ENCODE assay signal across 15 cellular contexts in genomic region chr1:159892944-159893343, GRCh38. TPM values are rescaled to one million over a fixed set of nuclear protein-coding genes. Genes with fewer than 3 reads are reported as not detected.
DNase-seq lines count a peak whose midpoint lies in the region; ATAC-seq and TF ChIP-seq lines count a peak whose summit lies in the region.
"Had no signal": no experiment of that assay in that cellular context is flagged by ENCODE, and none has a peak within 500 bp of the region (broad histone marks: within the 10 kb centered on the region; RNA-seq: fewer than 3 reads in every experiment).

No MANE protein-coding gene starts in this region.

- H3K4me2 ChIP-seq in HCT116 (ENCODE audit: low read length) = no peak overlapping the region

- ATAC-seq in HCT116 = no peak
- no peak for ATAC-seq in Right ventricle myocardium inferior
- ATAC-seq: stimulated activated naive CD8-positive, alpha-beta T cell treated with anti-CD3 and anti-CD28 coated beads, Interleukin-15, Interleukin-2, amounts not matched to agents 100 U/mL and 50 U/mL, for 24 hours had no signal

- H3K9me3 ChIP-seq in HCT116 (ENCODE audit: control insufficient read depth in 1 of 2, insufficient read depth in 1 of 2, low read depth in 1 of 2, low read length in 2 of 2) = no peaks in the 10 kb centered on the region
- H3K9me3 ChIP-seq: HAP-1 had no signal

- H3K4me3 ChIP-seq in HCT116 (replicated peaks in 1 of 2; ENCODE audit: low read depth in 1 of 2, low read length in 2 of 2) = no peak overlapping the region
- H3K4me3 ChIP-seq: HAP-1 had no signal

- no peaks in the 10 kb centered on the region for H3K36me3 ChIP-seq in HCT116 (ENCODE audit: control insufficient read depth in 1 of 2, insufficient read depth in 2 of 2, low read length in 2 of 2)
- H3K36me3 ChIP-seq: HAP-1 had no signal

- H3K4me1 ChIP-seq in HCT116 (ENCODE audit: control insufficient read depth in 1 of 2, insufficient read depth in 2 of 2, low read length in 2 of 2) = peaks cover 11 to 23% of the 10 kb centered on the region in 2 experiments; a peak in 3 of 4 replicates
- H3K4me1 ChIP-seq: HAP-1 had no signal

- H4K20me1 ChIP-seq in HCT116 (ENCODE audit: insufficient read depth) = no peaks in the 10 kb centered on the region

- no peaks in the 10 kb centered on the region for H3K79me2 ChIP-seq in HCT116 (ENCODE audit: insufficient read depth, low read length)

- no peak overlapping the region for H2AFZ ChIP-seq in HCT116 (ENCODE audit: low read depth, low read length, poor library complexity, severe bottlenecking)

- TF ChIP-seq RAD21 in HCT116 (IDR thresholded peaks at IDR 0.05; ENCODE audit: low read depth) = peak; percentile 52

- TF ChIP-seq CTCF in HCT116 (IDR thresholded peaks at IDR 0.05 in 2 of 3, conservative IDR thresholded peaks at IDR 0.05 in 1 of 3; ENCODE audit: borderline replicate concordance in 1 of 3, insufficient read depth in 1 of 3, low read depth in 2 of 3, low read length in 2 of 3) = peak in 1 of 3 experiments; percentile 29; a peak in 1 of 6 replicates

- TF ChIP-seq POLR2A in HCT116 (IDR thresholded peaks at IDR 0.05; ENCODE audit: borderline replicate concordance, extremely low read depth, insufficient read depth, insufficient read length) = no peak

- BruUV-seq in HCT116 (replicated peaks; lab: Mats Ljungman, UMichigan) = no TSS peak

- DNase-seq in NCI-H345 (lab: John Stamatoyannopoulos, UW) = peak; percentile 10
- no peak for DNase-seq in NCI-H345 treated with DMSO at 0.1 percent for 48 hours (lab: John Stamatoyannopoulos, UW; ENCODE audit: unreplicated experiment)
- no peak for DNase-seq in HCT116 (ENCODE audit: low read depth, low spot score)
- DNase-seq in UCSD-AML1 (lab: John Stamatoyannopoulos, UW; ENCODE audit: unreplicated experiment) = peak; percentile 32
- peak; percentile 41 for DNase-seq in kidney tubule cell (ENCODE audit: low spot score)
- no peak for DNase-seq in caudate nucleus (lab: John Stamatoyannopoulos, UW)
- DNase-seq in posterior cingulate gyrus = no peak
- DNase-seq in Right ventricle myocardium inferior (ENCODE audit: missing footprints) = no peak
- DNase-seq: NCI-H187; stimulated activated CD4-positive, alpha-beta T cell treated with anti-CD3 and anti-CD28 coated beads, Interleukin-4, amount 100 ng/mL, for 24 hours; stimulated activated naive CD8-positive, alpha-beta T cell treated with anti-CD3 and anti-CD28 coated beads, Interleukin-15, Interleukin-2, amounts not matched to agents 100 U/mL and 50 U/mL, for 24 hours had no signal

- H3K27ac ChIP-seq in HCT116 (ENCODE audit: low read depth, low read length) = no peak overlapping the region
- H3K27ac ChIP-seq in caudate nucleus (ENCODE audit: low read depth, low read length) = no peak overlapping the region

- RAD21 ChIA-PET in HCT116 (lab: Charles Lee; ENCODE audit: low non-redundant PET in 1 of 2, low total read pairs in 2 of 2, uncharacterized antibody in 2 of 2, unreplicated experiment in 2 of 2) = interaction anchor here (0.8 to 4.5 kb wide), 7 partner anchors 32 to 115 kb away, joined by 3 to 38 read pairs (median 8); partner anchors contain the start of gene DUSP23 (in 2 of the 2)

- intact Hi-C loops in HCT116 (cut with micrococcal nuclease) (loop anchor here (10.0 kb wide), 2 partner anchors 468 to 758 kb away; no protein-coding TSS in a partner anchor), posterior cingulate gyrus (cut with DNase I) (loop anchor here (5.0 kb wide), 1 partner anchor 681 kb away; no protein-coding TSS in a partner anchor), Right ventricle myocardium inferior (cut with DNase I) (loop anchor here (5.0 kb wide), 1 partner anchor 34 kb away; the partner anchor contains the start of gene TAGLN2)

- H3K9ac ChIP-seq in HCT116 (ENCODE audit: low read length) = no peak overlapping the region

- no peaks in the 10 kb centered on the region; the same call in 1 of the 2 replicates for H3K27me3 ChIP-seq in HCT116 (ENCODE audit: insufficient read depth, low read length)

- POLR2A ChIA-PET in HCT116 (lab: Charles Lee) = interaction anchor here (0.9 to 4.5 kb wide), 3 partner anchors 95 to 114 kb away, joined by 3 to 35 read pairs (median 6); partner anchors contain the start of gene DUSP23

- no peaks in the 10 kb centered on the region for H3K9me2 ChIP-seq in HCT116 (ENCODE audit: insufficient read depth)

- CTCF ChIA-PET in HCT116 (lab: Charles Lee) = interaction anchor here (0.6 to 8.5 kb wide), 17 partner anchors 11 to 679 kb away, joined by 3 to 249 read pairs (median 3); partner anchors contain the start of genes DUSP23, FCRL6, IGSF9 and TAGLN2

TF ChIP-seq in HCT116, 20 proteins besides CTCF, POLR2A, EP300 and RAD21:
- TF ChIP-seq, protein P1, sequence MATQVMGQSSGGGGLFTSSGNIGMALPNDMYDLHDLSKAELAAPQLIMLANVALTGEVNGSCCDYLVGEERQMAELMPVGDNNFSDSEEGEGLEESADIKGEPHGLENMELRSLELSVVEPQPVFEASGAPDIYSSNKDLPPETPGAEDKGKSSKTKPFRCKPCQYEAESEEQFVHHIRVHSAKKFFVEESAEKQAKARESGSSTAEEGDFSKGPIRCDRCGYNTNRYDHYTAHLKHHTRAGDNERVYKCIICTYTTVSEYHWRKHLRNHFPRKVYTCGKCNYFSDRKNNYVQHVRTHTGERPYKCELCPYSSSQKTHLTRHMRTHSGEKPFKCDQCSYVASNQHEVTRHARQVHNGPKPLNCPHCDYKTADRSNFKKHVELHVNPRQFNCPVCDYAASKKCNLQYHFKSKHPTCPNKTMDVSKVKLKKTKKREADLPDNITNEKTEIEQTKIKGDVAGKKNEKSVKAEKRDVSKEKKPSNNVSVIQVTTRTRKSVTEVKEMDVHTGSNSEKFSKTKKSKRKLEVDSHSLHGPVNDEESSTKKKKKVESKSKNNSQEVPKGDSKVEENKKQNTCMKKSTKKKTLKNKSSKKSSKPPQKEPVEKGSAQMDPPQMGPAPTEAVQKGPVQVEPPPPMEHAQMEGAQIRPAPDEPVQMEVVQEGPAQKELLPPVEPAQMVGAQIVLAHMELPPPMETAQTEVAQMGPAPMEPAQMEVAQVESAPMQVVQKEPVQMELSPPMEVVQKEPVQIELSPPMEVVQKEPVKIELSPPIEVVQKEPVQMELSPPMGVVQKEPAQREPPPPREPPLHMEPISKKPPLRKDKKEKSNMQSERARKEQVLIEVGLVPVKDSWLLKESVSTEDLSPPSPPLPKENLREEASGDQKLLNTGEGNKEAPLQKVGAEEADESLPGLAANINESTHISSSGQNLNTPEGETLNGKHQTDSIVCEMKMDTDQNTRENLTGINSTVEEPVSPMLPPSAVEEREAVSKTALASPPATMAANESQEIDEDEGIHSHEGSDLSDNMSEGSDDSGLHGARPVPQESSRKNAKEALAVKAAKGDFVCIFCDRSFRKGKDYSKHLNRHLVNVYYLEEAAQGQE (IDR thresholded peaks at IDR 0.05; ENCODE audit: low read depth) = no peak
- TF ChIP-seq ELF1 (IDR thresholded peaks at IDR 0.05; ENCODE audit: borderline replicate concordance, low read depth) (no peak), MAX (IDR thresholded peaks at IDR 0.05) (no peak), SIN3A (IDR thresholded peaks at IDR 0.05; ENCODE audit: low read depth) (no peak), FOSL1 (IDR thresholded peaks at IDR 0.05; ENCODE audit: low read depth) (no peak), SP1 (IDR thresholded peaks at IDR 0.05; ENCODE audit: low read depth) (no peak), CBX3 (IDR thresholded peaks at IDR 0.05; ENCODE audit: low read depth) (no peak), CEBPB (IDR thresholded peaks at IDR 0.05; ENCODE audit: low read depth) (no peak), EGR1 (IDR thresholded peaks at IDR 0.05; ENCODE audit: low read depth) (no peak), ZFX (IDR thresholded peaks at IDR 0.05) (no peak), JUND (IDR thresholded peaks at IDR 0.05) (no peak), POLR2AphosphoS5 (IDR thresholded peaks at IDR 0.05; ENCODE audit: low read depth, low read length) (no peak)

RNA-seq across cellular contexts. Expression of gene CFAP45, which starts 7.0 kb away (rescaled TPM):
- total RNA-seq in HCT116 (2021; ENCODE audit: unreplicated experiment) (0.59 TPM), Right ventricle myocardium inferior (1.0 TPM)
- 0.52 and 0.91 TPM in 2 replicates for polyA plus RNA-seq in HCT116 (2012)

RNA-seq across cellular contexts. Expression of gene VSIG8, which starts 30.5 kb away (rescaled TPM):
- not detected for total RNA-seq in HCT116 (2021; ENCODE audit: unreplicated experiment)
- 0.05 TPM in 1 of 2 replicates, not detected in the other for polyA plus RNA-seq in HCT116 (2012)
- not detected for total RNA-seq in Right ventricle myocardium inferior
- total RNA-seq: Daoy; pulmonary artery endothelial cell; T-helper 2 cell treated with Interferon-gamma antibody and Interleukin-4, amounts not matched to agents 100 ng/mL and 5 ng/mL, for 36 hours had no signal

RNA-seq across cellular contexts. Expression of gene TAGLN2, which starts 32.4 kb away (rescaled TPM):
- total RNA-seq in HCT116 (2021; ENCODE audit: unreplicated experiment) = 127 TPM
- 174 and 182 TPM in 2 replicates for polyA plus RNA-seq in HCT116 (2012)
- 143 TPM for total RNA-seq in Right ventricle myocardium inferior

RNA-seq across cellular contexts. Expression of gene IGSF9, which starts 52.5 kb away (rescaled TPM):
- total RNA-seq in HCT116 (2021; ENCODE audit: unreplicated experiment) (10.3 TPM), Right ventricle myocardium inferior (0.30 TPM)
- polyA plus RNA-seq in HCT116 (2012) = 3.9 and 4.4 TPM in 2 replicates
- total RNA-seq: pulmonary artery endothelial cell had no signal

Comparison
In these comparisons a context has a peak if more than half of its experiments do, and no peak if none do; other contexts are left out.
1. DNase-seq: peak in NCI-H345 (single experiment), UCSD-AML1 (single experiment) and kidney tubule cell (single experiment); none in NCI-H345 treated with DMSO at 0.1 percent for 48 hours (single experiment), HCT116 (single experiment), caudate nucleus (0 of 61), posterior cingulate gyrus (0 of 10) and Right ventricle myocardium inferior (single experiment).